ENCODE assay signal across 14 cellular contexts in genomic region chr11:116170526-116171120, GRCh38.
DNase-seq lines count a peak whose midpoint lies in the region; ATAC-seq, FAIRE-seq and TF ChIP-seq lines count a peak whose summit lies in the region.
"Had no signal": no experiment of that assay in that cellular context is flagged by ENCODE, and none has a peak within 500 bp of the region (broad histone marks: within the 10 kb centered on the region; RNA-seq: fewer than 3 reads in every experiment).

No MANE protein-coding gene starts in this region.

- H3K4me3 ChIP-seq in DND-41 (ENCODE audit: low read depth in 1 of 2, low read length in 2 of 2) (no peak overlapping the region), tibial artery (no peak overlapping the region)
- H3K4me3 ChIP-seq: right lobe of liver, upper lobe of left lung had no signal

- H3K9me3 ChIP-seq in DND-41 (ENCODE audit: insufficient read depth, low read length, severe bottlenecking) (no peaks in the 10 kb centered on the region), tibial artery (no peaks in the 10 kb centered on the region)
- H3K9me3 ChIP-seq: right lobe of liver, upper lobe of left lung had no signal

- FAIRE-seq in GM12892 (lab: Jason Lieb, UNC): peak; percentile 57
- FAIRE-seq: H54 had no signal

- ATAC-seq in DND-41 (ENCODE audit: insufficient read depth, low read depth): no peak
- peak; percentile 57 for ATAC-seq in left colon
- ATAC-seq in HG03565 (IDR thresholded peaks at IDR 0.05; ENCODE audit: unreplicated experiment): no peak

- H3K9ac ChIP-seq in DND-41 (ENCODE audit: low read depth, low read length): no peak overlapping the region

- H3K4me1 ChIP-seq in DND-41 (ENCODE audit: insufficient read depth, low read length) (no peaks in the 10 kb centered on the region), tibial artery (no peaks in the 10 kb centered on the region)
- H3K4me1 ChIP-seq: right lobe of liver, upper lobe of left lung had no signal

- TF ChIP-seq POLR2A in GM12892 (IDR thresholded peaks at IDR 0.05; ENCODE audit: low read depth, low read length): no peak

- peak; percentile 42 for TF ChIP-seq CTCF in DND-41 (IDR thresholded peaks at IDR 0.05; ENCODE audit: borderline replicate concordance, extremely low read depth, low read length, poor library complexity, severe bottlenecking)
- no peak for TF ChIP-seq CTCF in tibial artery (IDR thresholded peaks at IDR 0.05)

- DNase-seq in DND-41 (no peak), GM12892 (ENCODE audit: insufficient read length) (no peak), SHP77 (lab: John Stamatoyannopoulos, UW) (peak; percentile 29 to 41), left colon (peak in 1 of 2 donors; percentile 45), NCI-H1417 treated with DMSO at 0.1 percent for 48 hours (lab: John Stamatoyannopoulos, UW) (no peak), tibial artery (no peak)
- no peak for DNase-seq in effector CD8-positive, alpha-beta T cell (lab: John Stamatoyannopoulos, UW)
- DNase-seq: activated CD4-positive, alpha-beta T cell treated with anti-CD3 and anti-CD28 coated beads, Interleukin-2, amount 50 U/mL, for 1 hour; activated naive CD4-positive, alpha-beta T cell treated with anti-CD3 and anti-CD28 coated beads, Interleukin-2, amount 50 U/mL, for 16 hours; NCI-H1105 had no signal

- H3K36me3 ChIP-seq in DND-41 (ENCODE audit: insufficient read depth, low read length): no peaks in the 10 kb centered on the region
- no peaks in the 10 kb centered on the region for H3K36me3 ChIP-seq in tibial artery
- H3K36me3 ChIP-seq: right lobe of liver, upper lobe of left lung had no signal

- no peaks in the 10 kb centered on the region for H3K79me2 ChIP-seq in DND-41 (ENCODE audit: insufficient read depth, low read length)

- intact Hi-C loops in left colon (cut with DNase I, micrococcal nuclease) (no loop called here), tibial artery (cut with DNase I; ENCODE audit: low total_unique reads) (no loop called here)

- no peak overlapping the region for H3K4me2 ChIP-seq in DND-41 (ENCODE audit: insufficient read depth, low read length)

- no peaks in the 10 kb centered on the region for H4K20me1 ChIP-seq in DND-41 (ENCODE audit: insufficient read depth, low read length)

- H2AFZ ChIP-seq in DND-41 (ENCODE audit: low read depth, low read length): no peak overlapping the region

- H3K27me3 ChIP-seq in DND-41 (ENCODE audit: insufficient read depth, low read length, poor library complexity): peaks cover 6% of the 10 kb centered on the region
- H3K27me3 ChIP-seq in tibial artery: peaks cover 0 to 15% of the 10 kb centered on the region in 2 donors
- H3K27me3 ChIP-seq: right lobe of liver, upper lobe of left lung had no signal

- no peak overlapping the region for H3K27ac ChIP-seq in DND-41 (ENCODE audit: low read length)
- no peak overlapping the region for H3K27ac ChIP-seq in tibial artery
- H3K27ac ChIP-seq: right lobe of liver, upper lobe of left lung had no signal

Comparison
In these comparisons a context has a peak if more than half of its experiments do, and no peak if none do; other contexts are left out.
1. DNase-seq: peak in SHP77 (2 of 2); none in DND-41 (single experiment), GM12892 (single experiment), NCI-H1417 treated with DMSO at 0.1 percent for 48 hours (single experiment), tibial artery (0 of 2) and effector CD8-positive, alpha-beta T cell (single experiment).